19 cellular contexts compared by ENCODE assay signal in the genomic region with DNA sequence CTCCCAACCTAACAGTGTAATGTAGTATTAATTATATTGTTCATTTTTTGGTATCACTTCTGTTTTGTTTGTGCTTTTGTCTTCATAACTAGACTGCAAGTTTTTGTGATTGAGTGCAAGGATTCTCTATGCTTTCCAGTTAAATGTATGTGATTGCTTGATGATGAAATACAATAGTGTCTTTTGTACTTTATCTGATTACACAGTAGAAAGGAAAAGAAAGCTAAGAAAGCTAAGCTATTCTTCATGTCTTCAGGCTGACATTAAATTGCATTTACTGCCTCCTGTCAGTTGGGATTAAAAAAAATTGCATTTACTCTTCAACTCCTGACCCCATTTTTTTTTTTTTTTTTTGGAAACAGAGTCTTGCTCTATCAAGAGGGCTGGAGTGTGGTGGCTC.
"Had no signal": no experiment of that assay in that cellular context is flagged by ENCODE, and none has a peak within 500 bp of the region (broad histone marks: within the 10 kb centered on the region; RNA-seq: fewer than 3 reads in every experiment).

No MANE protein-coding gene starts in this region.

- H3K27ac Mint-ChIP-seq: dendritic cell treated with granulocyte-macrophage colony-stimulating factor and Interleukin-4, amounts not matched to agents 40 ng/mL and 50 ng/mL, for 4 days; stimulated activated effector memory CD8-positive, alpha-beta T cell treated with anti-CD3 and anti-CD28 coated beads, Interleukin-12 subunit alpha, Interleukin-12 subunit beta, amount 100 ng/mL, for 72 hours; type B pancreatic cell had no signal

- ATAC-seq: effector memory CD8-positive, alpha-beta T cell; left cardiac atrium; left ventricle myocardium superior; psoas muscle; right lobe of liver; stimulated activated effector memory CD8-positive, alpha-beta T cell treated with anti-CD3 and anti-CD28 coated beads, Interleukin-12 subunit alpha, Interleukin-12 subunit beta, amount 100 ng/mL, for 72 hours; stimulated activated naive CD8-positive, alpha-beta T cell treated with anti-CD3 and anti-CD28 coated beads, Interleukin-15, Interleukin-2, amounts not matched to agents 100 U/mL and 50 U/mL, for 24 hours had no signal

- H3K4me3 Mint-ChIP-seq: dendritic cell treated with granulocyte-macrophage colony-stimulating factor and Interleukin-4, amounts not matched to agents 40 ng/mL and 50 ng/mL, for 4 days; effector memory CD8-positive, alpha-beta T cell; immature natural killer cell; nephron; stimulated activated effector memory CD8-positive, alpha-beta T cell treated with anti-CD3 and anti-CD28 coated beads, Interleukin-12 subunit alpha, Interleukin-12 subunit beta, amount 100 ng/mL, for 72 hours; type B pancreatic cell had no signal

- DNase-seq: effector memory CD8-positive, alpha-beta T cell; esophagus squamous epithelium; foreskin fibroblast; immature natural killer cell; left cardiac atrium; left ventricle myocardium superior; mesenchymal stem cell; naive B cell; psoas muscle; retina; stimulated activated CD4-positive, alpha-beta T cell treated with anti-CD3 and anti-CD28 coated beads, Interleukin-4, amount 100 ng/mL, for 1 hour; stimulated activated CD8-positive, alpha-beta memory T cell treated with anti-CD3 and anti-CD28 coated beads, Interleukin-4, amount 100 ng/mL, for 48 hours; stimulated activated naive CD8-positive, alpha-beta T cell treated with anti-CD3 and anti-CD28 coated beads, Interleukin-15, Interleukin-2, amounts not matched to agents 100 U/mL and 50 U/mL, for 24 hours; thyroid gland had no signal

- H3K27me3 Mint-ChIP-seq: dendritic cell treated with granulocyte-macrophage colony-stimulating factor and Interleukin-4, amounts not matched to agents 40 ng/mL and 50 ng/mL, for 4 days; effector memory CD8-positive, alpha-beta T cell; naive B cell; type B pancreatic cell had no signal

- H3K9me3 Mint-ChIP-seq: dendritic cell treated with granulocyte-macrophage colony-stimulating factor and Interleukin-4, amounts not matched to agents 40 ng/mL and 50 ng/mL, for 4 days; effector memory CD8-positive, alpha-beta T cell; immature natural killer cell; naive B cell; nephron; stimulated activated effector memory CD8-positive, alpha-beta T cell treated with anti-CD3 and anti-CD28 coated beads, Interleukin-12 subunit alpha, Interleukin-12 subunit beta, amount 100 ng/mL, for 72 hours; type B pancreatic cell had no signal
